Comparison of ENCODE assay signal across 17 cellular contexts in the genomic region with DNA sequence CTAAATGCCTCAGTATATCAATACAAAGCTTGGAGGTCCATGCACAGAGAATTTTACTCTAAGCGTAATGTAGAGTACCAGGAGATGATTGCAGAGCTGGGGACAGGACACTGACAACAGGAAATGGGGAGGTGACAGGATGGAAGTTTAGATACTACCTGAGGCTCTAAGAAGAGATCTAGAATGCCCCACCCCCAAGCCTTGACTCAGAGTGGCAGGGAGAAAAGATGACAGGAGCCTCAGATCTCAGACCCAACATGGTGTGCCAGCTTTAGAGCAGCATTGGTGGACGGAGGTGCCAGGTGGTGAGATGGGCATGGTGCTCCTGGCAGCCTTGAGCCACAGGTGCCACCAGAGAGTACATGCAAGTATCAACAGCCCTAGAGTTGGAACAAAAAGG.
A peak's percentile ranks its signal among the peaks of the same experiment; 100 is the strongest.
DNase-seq lines count a peak whose midpoint lies in the region; ATAC-seq lines count a peak whose summit lies in the region.
"Had no signal": no experiment of that assay in that cellular context is flagged by ENCODE, and none has a peak within 500 bp of the region (broad histone marks: within the 10 kb centered on the region; RNA-seq: fewer than 3 reads in every experiment).

No MANE protein-coding gene starts in this region.

- H3K27me3 Mint-ChIP-seq in activated naive CD8-positive, alpha-beta T cell, result no peaks in the 10 kb centered on the region
- H3K27me3 Mint-ChIP-seq in activated naive CD8-positive, alpha-beta T cell treated with anti-CD3 and anti-CD28 coated beads for 36 hours, result no peaks in the 10 kb centered on the region
- peaks cover 0 to 7% (median 0%) of the 10 kb centered on the region in 5 donors for H3K27me3 Mint-ChIP-seq in naive thymus-derived CD4-positive, alpha-beta T cell

- H3K36me3 ChIP-seq in naive thymus-derived CD4-positive, alpha-beta T cell (ENCODE audit: control insufficient read depth in 2 of 3, insufficient read depth in 3 of 3, low read length in 3 of 3), result no peaks in the 10 kb centered on the region

- peak overlapping the region; percentile 32 for H3K4me3 Mint-ChIP-seq in activated naive CD8-positive, alpha-beta T cell
- H3K4me3 Mint-ChIP-seq in activated naive CD8-positive, alpha-beta T cell treated with anti-CD3 and anti-CD28 coated beads for 36 hours, result no peak overlapping the region
- H3K4me3 Mint-ChIP-seq in naive thymus-derived CD4-positive, alpha-beta T cell, result peak overlapping the region in 3 of 10 donors; percentile 3 to 63 (median 51)

- no peaks in the 10 kb centered on the region for H3K9me3 ChIP-seq in naive thymus-derived CD4-positive, alpha-beta T cell (ENCODE audit: control insufficient read depth in 2 of 3, low read length in 3 of 3)

- POLR2A ChIA-PET in naive thymus-derived CD4-positive, alpha-beta T cell (lab: Charles Lee), result interaction anchor here (0.6 to 1.1 kb wide), 3 partner anchors 10 to 142 kb away, joined by 3 to 4 read pairs (median 4); no protein-coding TSS in a partner anchor

- CTCF ChIA-PET in naive thymus-derived CD4-positive, alpha-beta T cell (lab: Charles Lee), result no interaction called here

- H3K4me1 ChIP-seq in naive thymus-derived CD4-positive, alpha-beta T cell (ENCODE audit: control insufficient read depth in 2 of 2, insufficient read depth in 2 of 2, low read length in 2 of 2), result peaks cover 4 to 23% of the 10 kb centered on the region in 2 donors

- peak overlapping the region; percentile 34 for H3K27ac ChIP-seq in naive thymus-derived CD4-positive, alpha-beta T cell (ENCODE audit: low read depth, low read length)

- H3K9me3 Mint-ChIP-seq in activated naive CD8-positive, alpha-beta T cell (ENCODE audit: low read depth), result no peaks in the 10 kb centered on the region
- peaks cover 5% of the 10 kb centered on the region for H3K9me3 Mint-ChIP-seq in activated naive CD8-positive, alpha-beta T cell treated with anti-CD3 and anti-CD28 coated beads for 36 hours
- peaks cover 0 to 10% (median 3%) of the 10 kb centered on the region in 11 donors for H3K9me3 Mint-ChIP-seq in naive thymus-derived CD4-positive, alpha-beta T cell

- H3K27me3 ChIP-seq in naive thymus-derived CD4-positive, alpha-beta T cell (ENCODE audit: control insufficient read depth in 2 of 2, insufficient read depth in 2 of 2, low read length in 2 of 2), result no peaks in the 10 kb centered on the region

- ATAC-seq in naive thymus-derived CD4-positive, alpha-beta T cell, result no peak

- H3K4me1 Mint-ChIP-seq in activated naive CD8-positive, alpha-beta T cell (ENCODE audit: low read depth), result peaks cover 46% of the 10 kb centered on the region
- peaks cover 32% of the 10 kb centered on the region for H3K4me1 Mint-ChIP-seq in activated naive CD8-positive, alpha-beta T cell treated with anti-CD3 and anti-CD28 coated beads for 36 hours
- H3K4me1 Mint-ChIP-seq in naive thymus-derived CD4-positive, alpha-beta T cell, result peaks cover 0 to 53% (median 4%) of the 10 kb centered on the region in 7 donors

- H3K36me3 Mint-ChIP-seq in activated naive CD8-positive, alpha-beta T cell, result no peaks in the 10 kb centered on the region
- peaks cover 3% of the 10 kb centered on the region for H3K36me3 Mint-ChIP-seq in activated naive CD8-positive, alpha-beta T cell treated with anti-CD3 and anti-CD28 coated beads for 36 hours
- H3K36me3 Mint-ChIP-seq in naive thymus-derived CD4-positive, alpha-beta T cell, result peaks cover 0 to 6% (median 4%) of the 10 kb centered on the region in 5 donors

- peak overlapping the region; percentile 73 for H3K27ac Mint-ChIP-seq in activated naive CD8-positive, alpha-beta T cell
- H3K27ac Mint-ChIP-seq in activated naive CD8-positive, alpha-beta T cell treated with anti-CD3 and anti-CD28 coated beads for 36 hours, result no peak overlapping the region
- H3K27ac Mint-ChIP-seq in naive thymus-derived CD4-positive, alpha-beta T cell, result peak overlapping the region in 5 of 9 donors; percentile 10 to 89 (median 47)

- intact Hi-C loops in naive thymus-derived CD4-positive, alpha-beta T cell (cut with micrococcal nuclease), result loop anchor here in 1 of 2 donors (2.0 kb wide), 1 partner anchor 55 kb away; no protein-coding TSS in a partner anchor

- no peak overlapping the region for H3K4me3 ChIP-seq in naive thymus-derived CD4-positive, alpha-beta T cell (ENCODE audit: low read length)

- peak; percentile 21 for DNase-seq in activated CD8-positive, alpha-beta memory T cell treated with anti-CD3 and anti-CD28 coated beads, Interleukin-2, amount 50 U/mL, for 4 hours
- no peak for DNase-seq in activated CD8-positive, alpha-beta memory T cell treated with anti-CD3 and anti-CD28 coated beads, Interleukin-2, amount 50 U/mL, for 48 hours
- DNase-seq in activated naive CD8-positive, alpha-beta T cell treated with anti-CD3 and anti-CD28 coated beads for 36 hours, result no peak
- DNase-seq in naive thymus-derived CD4-positive, alpha-beta T cell, result peak in 1 of 9 donors; percentile 48
- DNase-seq in NCI-H748 (lab: John Stamatoyannopoulos, UW; ENCODE audit: unreplicated experiment) (no peak), NCI-H2081 (lab: John Stamatoyannopoulos, UW) (no peak)
- DNase-seq: DMS153, DND-41, NCI-H1048, NCI-H1417, NCI-H1694, NCI-H2029 treated with DMSO at 0.1 percent for 48 hours, NCI-H2227 treated with DMSO at 0.1 percent for 48 hours, NCI-H526 treated with DMSO at 0.1 percent for 48 hours, Right ventricle myocardium superior, RPMI8226 had no signal
